ENCODE assay signal across 1 cellular context in the genomic region with DNA sequence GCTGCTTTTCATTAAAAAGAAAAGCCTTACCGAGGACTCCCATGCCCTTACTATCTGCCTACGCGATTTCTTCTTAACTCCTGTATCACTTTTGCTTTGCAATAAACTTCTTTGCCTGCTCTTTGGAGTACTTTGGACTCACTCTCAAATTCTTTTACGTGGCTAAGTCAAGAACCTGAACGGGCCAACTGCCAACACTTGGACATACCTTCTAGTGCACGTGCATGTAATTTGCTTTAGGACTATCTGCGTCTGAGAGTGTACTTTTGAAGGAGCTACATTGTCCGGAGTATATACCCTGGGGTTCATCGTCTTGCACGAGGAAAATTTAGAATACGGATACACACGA.
TF ChIP-seq lines count a peak whose summit lies in the region.

No MANE protein-coding gene starts in this region.

TF ChIP-seq in K562, 482 proteins besides CTCF, POLR2A, EP300 and RAD21 (continued from another document and continues in another):
- TF ChIP-seq, protein P1, sequence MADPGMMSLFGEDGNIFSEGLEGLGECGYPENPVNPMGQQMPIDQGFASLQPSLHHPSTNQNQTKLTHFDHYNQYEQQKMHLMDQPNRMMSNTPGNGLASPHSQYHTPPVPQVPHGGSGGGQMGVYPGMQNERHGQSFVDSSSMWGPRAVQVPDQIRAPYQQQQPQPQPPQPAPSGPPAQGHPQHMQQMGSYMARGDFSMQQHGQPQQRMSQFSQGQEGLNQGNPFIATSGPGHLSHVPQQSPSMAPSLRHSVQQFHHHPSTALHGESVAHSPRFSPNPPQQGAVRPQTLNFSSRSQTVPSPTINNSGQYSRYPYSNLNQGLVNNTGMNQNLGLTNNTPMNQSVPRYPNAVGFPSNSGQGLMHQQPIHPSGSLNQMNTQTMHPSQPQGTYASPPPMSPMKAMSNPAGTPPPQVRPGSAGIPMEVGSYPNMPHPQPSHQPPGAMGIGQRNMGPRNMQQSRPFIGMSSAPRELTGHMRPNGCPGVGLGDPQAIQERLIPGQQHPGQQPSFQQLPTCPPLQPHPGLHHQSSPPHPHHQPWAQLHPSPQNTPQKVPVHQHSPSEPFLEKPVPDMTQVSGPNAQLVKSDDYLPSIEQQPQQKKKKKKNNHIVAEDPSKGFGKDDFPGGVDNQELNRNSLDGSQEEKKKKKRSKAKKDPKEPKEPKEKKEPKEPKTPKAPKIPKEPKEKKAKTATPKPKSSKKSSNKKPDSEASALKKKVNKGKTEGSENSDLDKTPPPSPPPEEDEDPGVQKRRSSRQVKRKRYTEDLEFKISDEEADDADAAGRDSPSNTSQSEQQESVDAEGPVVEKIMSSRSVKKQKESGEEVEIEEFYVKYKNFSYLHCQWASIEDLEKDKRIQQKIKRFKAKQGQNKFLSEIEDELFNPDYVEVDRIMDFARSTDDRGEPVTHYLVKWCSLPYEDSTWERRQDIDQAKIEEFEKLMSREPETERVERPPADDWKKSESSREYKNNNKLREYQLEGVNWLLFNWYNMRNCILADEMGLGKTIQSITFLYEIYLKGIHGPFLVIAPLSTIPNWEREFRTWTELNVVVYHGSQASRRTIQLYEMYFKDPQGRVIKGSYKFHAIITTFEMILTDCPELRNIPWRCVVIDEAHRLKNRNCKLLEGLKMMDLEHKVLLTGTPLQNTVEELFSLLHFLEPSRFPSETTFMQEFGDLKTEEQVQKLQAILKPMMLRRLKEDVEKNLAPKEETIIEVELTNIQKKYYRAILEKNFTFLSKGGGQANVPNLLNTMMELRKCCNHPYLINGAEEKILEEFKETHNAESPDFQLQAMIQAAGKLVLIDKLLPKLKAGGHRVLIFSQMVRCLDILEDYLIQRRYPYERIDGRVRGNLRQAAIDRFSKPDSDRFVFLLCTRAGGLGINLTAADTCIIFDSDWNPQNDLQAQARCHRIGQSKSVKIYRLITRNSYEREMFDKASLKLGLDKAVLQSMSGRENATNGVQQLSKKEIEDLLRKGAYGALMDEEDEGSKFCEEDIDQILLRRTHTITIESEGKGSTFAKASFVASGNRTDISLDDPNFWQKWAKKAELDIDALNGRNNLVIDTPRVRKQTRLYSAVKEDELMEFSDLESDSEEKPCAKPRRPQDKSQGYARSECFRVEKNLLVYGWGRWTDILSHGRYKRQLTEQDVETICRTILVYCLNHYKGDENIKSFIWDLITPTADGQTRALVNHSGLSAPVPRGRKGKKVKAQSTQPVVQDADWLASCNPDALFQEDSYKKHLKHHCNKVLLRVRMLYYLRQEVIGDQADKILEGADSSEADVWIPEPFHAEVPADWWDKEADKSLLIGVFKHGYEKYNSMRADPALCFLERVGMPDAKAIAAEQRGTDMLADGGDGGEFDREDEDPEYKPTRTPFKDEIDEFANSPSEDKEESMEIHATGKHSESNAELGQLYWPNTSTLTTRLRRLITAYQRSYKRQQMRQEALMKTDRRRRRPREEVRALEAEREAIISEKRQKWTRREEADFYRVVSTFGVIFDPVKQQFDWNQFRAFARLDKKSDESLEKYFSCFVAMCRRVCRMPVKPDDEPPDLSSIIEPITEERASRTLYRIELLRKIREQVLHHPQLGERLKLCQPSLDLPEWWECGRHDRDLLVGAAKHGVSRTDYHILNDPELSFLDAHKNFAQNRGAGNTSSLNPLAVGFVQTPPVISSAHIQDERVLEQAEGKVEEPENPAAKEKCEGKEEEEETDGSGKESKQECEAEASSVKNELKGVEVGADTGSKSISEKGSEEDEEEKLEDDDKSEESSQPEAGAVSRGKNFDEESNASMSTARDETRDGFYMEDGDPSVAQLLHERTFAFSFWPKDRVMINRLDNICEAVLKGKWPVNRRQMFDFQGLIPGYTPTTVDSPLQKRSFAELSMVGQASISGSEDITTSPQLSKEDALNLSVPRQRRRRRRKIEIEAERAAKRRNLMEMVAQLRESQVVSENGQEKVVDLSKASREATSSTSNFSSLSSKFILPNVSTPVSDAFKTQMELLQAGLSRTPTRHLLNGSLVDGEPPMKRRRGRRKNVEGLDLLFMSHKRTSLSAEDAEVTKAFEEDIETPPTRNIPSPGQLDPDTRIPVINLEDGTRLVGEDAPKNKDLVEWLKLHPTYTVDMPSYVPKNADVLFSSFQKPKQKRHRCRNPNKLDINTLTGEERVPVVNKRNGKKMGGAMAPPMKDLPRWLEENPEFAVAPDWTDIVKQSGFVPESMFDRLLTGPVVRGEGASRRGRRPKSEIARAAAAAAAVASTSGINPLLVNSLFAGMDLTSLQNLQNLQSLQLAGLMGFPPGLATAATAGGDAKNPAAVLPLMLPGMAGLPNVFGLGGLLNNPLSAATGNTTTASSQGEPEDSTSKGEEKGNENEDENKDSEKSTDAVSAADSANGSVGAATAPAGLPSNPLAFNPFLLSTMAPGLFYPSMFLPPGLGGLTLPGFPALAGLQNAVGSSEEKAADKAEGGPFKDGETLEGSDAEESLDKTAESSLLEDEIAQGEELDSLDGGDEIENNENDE (IDR thresholded peaks at IDR 0.05; ENCODE audit: low read depth, low read length) = no peak
- no peak for TF ChIP-seq ZNF24 (IDR thresholded peaks at IDR 0.05)
- TF ChIP-seq ZNF740 (CRISPR knock-in tag; IDR thresholded peaks at IDR 0.05) = no peak
- peak in 1 of 2 experiments; percentile 48; a peak in 1 of 4 replicates for TF ChIP-seq ZNF740 (tag; IDR thresholded peaks at IDR 0.05)
- TF ChIP-seq NCOA1 (IDR thresholded peaks at IDR 0.05; ENCODE audit: low read depth) = no peak
- TF ChIP-seq FOXK1 (CRISPR knock-in tag; IDR thresholded peaks at IDR 0.05; ENCODE audit: borderline replicate concordance) = no peak
- TF ChIP-seq SETDB1 (IDR thresholded peaks at IDR 0.05; ENCODE audit: low read length) = no peak
- TF ChIP-seq ZFP91 (CRISPR knock-in tag; IDR thresholded peaks at IDR 0.05) = no peak
- TF ChIP-seq ZNF280B (CRISPR knock-in tag; IDR thresholded peaks at IDR 0.05) = no peak
- TF ChIP-seq YBX1 (IDR thresholded peaks at IDR 0.05) = no peak
- peak; percentile 47; the same call in 1 of the 2 replicates for TF ChIP-seq MBD2 (IDR thresholded peaks at IDR 0.05; ENCODE audit: borderline replicate concordance, low read depth)
- no peak for TF ChIP-seq TBL1XR1 (IDR thresholded peaks at IDR 0.05; ENCODE audit: low read length in 2 of 2)
- 0 out of 2 replicates have a peak, but pooled peaks have one; percentile 5 for TF ChIP-seq SMAD4 (CRISPR knock-in tag; conservative IDR thresholded peaks at IDR 0.05)
- no peak for TF ChIP-seq SRF (CRISPR knock-in tag; IDR thresholded peaks at IDR 0.05)
- TF ChIP-seq, protein P2, sequence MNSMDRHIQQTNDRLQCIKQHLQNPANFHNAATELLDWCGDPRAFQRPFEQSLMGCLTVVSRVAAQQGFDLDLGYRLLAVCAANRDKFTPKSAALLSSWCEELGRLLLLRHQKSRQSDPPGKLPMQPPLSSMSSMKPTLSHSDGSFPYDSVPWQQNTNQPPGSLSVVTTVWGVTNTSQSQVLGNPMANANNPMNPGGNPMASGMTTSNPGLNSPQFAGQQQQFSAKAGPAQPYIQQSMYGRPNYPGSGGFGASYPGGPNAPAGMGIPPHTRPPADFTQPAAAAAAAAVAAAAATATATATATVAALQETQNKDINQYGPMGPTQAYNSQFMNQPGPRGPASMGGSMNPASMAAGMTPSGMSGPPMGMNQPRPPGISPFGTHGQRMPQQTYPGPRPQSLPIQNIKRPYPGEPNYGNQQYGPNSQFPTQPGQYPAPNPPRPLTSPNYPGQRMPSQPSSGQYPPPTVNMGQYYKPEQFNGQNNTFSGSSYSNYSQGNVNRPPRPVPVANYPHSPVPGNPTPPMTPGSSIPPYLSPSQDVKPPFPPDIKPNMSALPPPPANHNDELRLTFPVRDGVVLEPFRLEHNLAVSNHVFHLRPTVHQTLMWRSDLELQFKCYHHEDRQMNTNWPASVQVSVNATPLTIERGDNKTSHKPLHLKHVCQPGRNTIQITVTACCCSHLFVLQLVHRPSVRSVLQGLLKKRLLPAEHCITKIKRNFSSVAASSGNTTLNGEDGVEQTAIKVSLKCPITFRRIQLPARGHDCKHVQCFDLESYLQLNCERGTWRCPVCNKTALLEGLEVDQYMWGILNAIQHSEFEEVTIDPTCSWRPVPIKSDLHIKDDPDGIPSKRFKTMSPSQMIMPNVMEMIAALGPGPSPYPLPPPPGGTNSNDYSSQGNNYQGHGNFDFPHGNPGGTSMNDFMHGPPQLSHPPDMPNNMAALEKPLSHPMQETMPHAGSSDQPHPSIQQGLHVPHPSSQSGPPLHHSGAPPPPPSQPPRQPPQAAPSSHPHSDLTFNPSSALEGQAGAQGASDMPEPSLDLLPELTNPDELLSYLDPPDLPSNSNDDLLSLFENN (IDR thresholded peaks at IDR 0.05; ENCODE audit: low read depth in 2 of 2, low read length in 2 of 2) = no peak
- no peak for TF ChIP-seq ZBTB26 (CRISPR knock-in tag; IDR thresholded peaks at IDR 0.05)
- TF ChIP-seq SIRT6 (IDR thresholded peaks at IDR 0.05; ENCODE audit: low read depth, low read length) = no peak
- TF ChIP-seq, protein P3, sequence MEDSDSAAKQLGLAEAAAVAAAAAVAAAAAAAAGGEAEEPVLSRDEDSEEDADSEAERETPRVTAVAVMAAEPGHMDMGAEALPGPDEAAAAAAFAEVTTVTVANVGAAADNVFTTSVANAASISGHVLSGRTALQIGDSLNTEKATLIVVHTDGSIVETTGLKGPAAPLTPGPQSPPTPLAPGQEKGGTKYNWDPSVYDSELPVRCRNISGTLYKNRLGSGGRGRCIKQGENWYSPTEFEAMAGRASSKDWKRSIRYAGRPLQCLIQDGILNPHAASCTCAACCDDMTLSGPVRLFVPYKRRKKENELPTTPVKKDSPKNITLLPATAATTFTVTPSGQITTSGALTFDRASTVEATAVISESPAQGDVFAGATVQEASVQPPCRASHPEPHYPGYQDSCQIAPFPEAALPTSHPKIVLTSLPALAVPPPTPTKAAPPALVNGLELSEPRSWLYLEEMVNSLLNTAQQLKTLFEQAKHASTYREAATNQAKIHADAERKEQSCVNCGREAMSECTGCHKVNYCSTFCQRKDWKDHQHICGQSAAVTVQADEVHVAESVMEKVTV (CRISPR knock-in tag; IDR thresholded peaks at IDR 0.05) = no peak
- peak; percentile 51 for TF ChIP-seq SUPT5H (IDR thresholded peaks at IDR 0.05)
- 0 out of 4 replicates have a peak, but pooled peaks of 1 of the 2 experiments have one; percentile 31 for TF ChIP-seq CSDE1 (IDR thresholded peaks at IDR 0.05)
- peak; percentile 49; the same call in 1 of the 2 replicates for TF ChIP-seq TOE1 (IDR thresholded peaks at IDR 0.05; ENCODE audit: borderline replicate concordance)
- no peak for TF ChIP-seq TOE1 (CRISPR knock-in tag; IDR thresholded peaks at IDR 0.05; ENCODE audit: borderline replicate concordance, low read depth)
- TF ChIP-seq ZNF41 (CRISPR knock-in tag; conservative IDR thresholded peaks at IDR 0.05) = no peak
- no peak for TF ChIP-seq AFF4 (CRISPR knock-in tag; IDR thresholded peaks at IDR 0.05)
- peak; percentile 64 for TF ChIP-seq EP400 (IDR thresholded peaks at IDR 0.05)
- no peak for TF ChIP-seq HMG20A (CRISPR knock-in tag; conservative IDR thresholded peaks at IDR 0.05)
